ENCODE assay signal across 8 cellular contexts in the genomic region with DNA sequence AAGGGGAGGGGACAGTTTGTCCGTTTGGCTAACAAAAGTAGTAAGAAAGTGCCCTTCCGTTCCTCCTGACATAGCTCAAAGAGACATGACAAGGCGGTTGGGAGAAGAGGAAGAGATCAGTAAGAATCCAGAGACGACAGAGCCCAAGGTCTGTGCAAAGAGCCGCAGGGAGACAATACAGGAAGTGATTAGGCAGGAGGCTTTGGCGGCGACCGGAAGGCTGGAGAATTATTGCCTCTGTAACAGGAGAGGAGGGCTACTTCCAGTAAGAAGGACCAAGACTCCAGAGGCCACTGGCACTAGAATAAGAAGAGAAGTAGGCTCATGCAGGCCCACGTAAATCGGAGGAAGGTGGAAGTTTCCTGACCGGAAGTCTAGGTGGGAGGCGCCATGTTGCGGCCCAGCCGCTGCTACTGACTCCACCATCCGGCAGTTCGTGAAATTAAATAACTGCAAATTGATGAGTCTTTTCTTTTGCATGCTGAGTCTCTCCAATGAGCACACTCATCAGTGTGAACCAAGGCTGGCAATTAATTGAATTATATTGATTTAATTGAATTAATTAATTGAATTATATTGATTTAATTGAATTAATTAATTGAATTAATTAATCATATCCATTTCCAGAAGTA. TPM values are rescaled to one million over a fixed set of nuclear protein-coding genes. Genes with fewer than 3 reads are reported as not detected.
A peak's percentile ranks its signal among the peaks of the same experiment; 100 is the strongest.
DNase-seq lines count a peak whose midpoint lies in the region; ATAC-seq and TF ChIP-seq lines count a peak whose summit lies in the region.

No MANE protein-coding gene starts in this region.

- peak; percentile 11 for TF ChIP-seq CTCF in GM20000 (IDR thresholded peaks at IDR 0.05; ENCODE audit: extremely low read depth, missing control alignments)
- TF ChIP-seq CTCF in activated CD8-positive, alpha-beta T cell treated with anti-CD3 and anti-CD28 coated beads for 36 hours (IDR thresholded peaks at IDR 0.05) = no peak

- POLR2A ChIA-PET in activated CD8-positive, alpha-beta T cell treated with anti-CD3 and anti-CD28 coated beads for 36 hours (lab: Charles Lee) = interaction anchor here (0.6 to 1.4 kb wide), 3 partner anchors 9 to 24 kb away, joined by 3 read pairs; no protein-coding TSS in a partner anchor

- intact Hi-C loops in activated CD8-positive, alpha-beta T cell treated with anti-CD3 and anti-CD28 coated beads for 36 hours (cut with micrococcal nuclease) = no loop called here
- intact Hi-C loops in cardiac septum (cut with DNase I) = loop anchor here (5.0 kb wide), 1 partner anchor 43 kb away; no protein-coding TSS in a partner anchor

- ATAC-seq in activated CD8-positive, alpha-beta T cell treated with anti-CD3 and anti-CD28 coated beads for 36 hours = peak; percentile 79
- ATAC-seq in stimulated activated naive CD8-positive, alpha-beta T cell treated with anti-CD3 and anti-CD28 coated beads, Interleukin-15, Interleukin-2, amounts not matched to agents 100 U/mL and 50 U/mL, for 24 hours = peak; percentile 63
- ATAC-seq in GM19463 (IDR thresholded peaks at IDR 0.05; ENCODE audit: unreplicated experiment) = no peak
- ATAC-seq in GM21576 (IDR thresholded peaks at IDR 0.05; ENCODE audit: unreplicated experiment) = no peak

- peak; percentile 60 for DNase-seq in GM20000 (ENCODE audit: low spot score)
- peak; percentile 63 for DNase-seq in activated CD8-positive, alpha-beta T cell treated with anti-CD3 and anti-CD28 coated beads for 36 hours
- peak; percentile 82 for DNase-seq in cardiac septum (ENCODE audit: low spot score)
- peak; percentile 50 for DNase-seq in stimulated activated naive CD8-positive, alpha-beta T cell treated with anti-CD3 and anti-CD28 coated beads, Interleukin-15, Interleukin-2, amounts not matched to agents 100 U/mL and 50 U/mL, for 24 hours
- DNase-seq in effector CD8-positive, alpha-beta T cell (lab: John Stamatoyannopoulos, UW) = no peak
- no peak for DNase-seq in NK-92 treated with Interleukin-12 subunit alpha and Interleukin-12 subunit beta, amount 100 ng/mL, for 24 hours (lab: John Stamatoyannopoulos, UW)

- H3K36me3 Mint-ChIP-seq in activated CD8-positive, alpha-beta T cell treated with anti-CD3 and anti-CD28 coated beads for 36 hours (ENCODE audit: low read depth) = peaks cover 5% of the 10 kb centered on the region

- CTCF ChIA-PET in activated CD8-positive, alpha-beta T cell treated with anti-CD3 and anti-CD28 coated beads for 36 hours (lab: Charles Lee) = interaction anchor here (0.9 to 1.4 kb wide), 6 partner anchors 26 to 132 kb away, joined by 3 to 8 read pairs (median 4); no protein-coding TSS in a partner anchor

- H3K4me3 Mint-ChIP-seq in activated CD8-positive, alpha-beta T cell treated with anti-CD3 and anti-CD28 coated beads for 36 hours = peak overlapping the region; percentile 67

- H3K9me3 Mint-ChIP-seq in activated CD8-positive, alpha-beta T cell treated with anti-CD3 and anti-CD28 coated beads for 36 hours = peaks cover 4% of the 10 kb centered on the region

- no peaks in the 10 kb centered on the region for H3K27me3 Mint-ChIP-seq in activated CD8-positive, alpha-beta T cell treated with anti-CD3 and anti-CD28 coated beads for 36 hours

- H3K27ac Mint-ChIP-seq in activated CD8-positive, alpha-beta T cell treated with anti-CD3 and anti-CD28 coated beads for 36 hours = peak overlapping the region; percentile 87

- H3K4me1 Mint-ChIP-seq in activated CD8-positive, alpha-beta T cell treated with anti-CD3 and anti-CD28 coated beads for 36 hours (ENCODE audit: low read depth) = peaks cover 12% of the 10 kb centered on the region

RNA-seq across cellular contexts. Expression of a gene that starts 9.9 kb away (rescaled TPM):
- 10 to 100 TPM in 1 of 2 experiments, 1 to 10 TPM in 1; 8.9 to 10.5 TPM for total RNA-seq in activated CD8-positive, alpha-beta T cell treated with anti-CD3 and anti-CD28 coated beads for 36 hours
- 4.0 TPM for total RNA-seq in cardiac septum

RNA-seq across cellular contexts. Expression of a gene that starts 35.1 kb away (rescaled TPM):
- total RNA-seq in activated CD8-positive, alpha-beta T cell treated with anti-CD3 and anti-CD28 coated beads for 36 hours = not detected
- total RNA-seq in cardiac septum = not detected

Comparison
In these comparisons a context has a peak if more than half of its experiments do, and no peak if none do; other contexts are left out.
1. DNase-seq: peak in GM20000 (single experiment), activated CD8-positive, alpha-beta T cell treated with anti-CD3 and anti-CD28 coated beads for 36 hours (single experiment), cardiac septum (single experiment) and stimulated activated naive CD8-positive, alpha-beta T cell treated with anti-CD3 and anti-CD28 coated beads, Interleukin-15, Interleukin-2, amounts not matched to agents 100 U/mL and 50 U/mL, for 24 hours (single experiment); none in effector CD8-positive, alpha-beta T cell (single experiment) and NK-92 treated with Interleukin-12 subunit alpha and Interleukin-12 subunit beta, amount 100 ng/mL, for 24 hours (single experiment).
2. ATAC-seq: peak in activated CD8-positive, alpha-beta T cell treated with anti-CD3 and anti-CD28 coated beads for 36 hours (single experiment) and stimulated activated naive CD8-positive, alpha-beta T cell treated with anti-CD3 and anti-CD28 coated beads, Interleukin-15, Interleukin-2, amounts not matched to agents 100 U/mL and 50 U/mL, for 24 hours (single experiment); none in GM19463 (single experiment) and GM21576 (single experiment).